Comparison of ENCODE assay signal across 36 cellular contexts in genomic region chr16:69233124-69233523, GRCh38.
"Had no signal": no experiment of that assay in that cellular context is flagged by ENCODE, and none has a peak within 500 bp of the region (broad histone marks: within the 10 kb centered on the region; RNA-seq: fewer than 3 reads in every experiment).

No MANE protein-coding gene starts in this region.

- H3K4me3 ChIP-seq: adrenal gland, body of pancreas, breast epithelium had no signal

- H3K36me3 Mint-ChIP-seq: activated CD8-positive, alpha-beta memory T cell treated with anti-CD3 and anti-CD28 coated beads, Interleukin-2, amount 10 ng/mL, durations not matched to agents 7 days and 5 days; activated naive CD4-positive, alpha-beta T cell treated with anti-CD3 and anti-CD28 coated beads, Interleukin-2, amount 50 U/mL, for 72 hours; activated naive CD8-positive, alpha-beta T cell treated with anti-CD3 and anti-CD28 coated beads for 36 hours; WTC11 had no signal

- H3K27ac Mint-ChIP-seq: activated CD4-positive, alpha-beta memory T cell treated with anti-CD3 and anti-CD28 coated beads, Interleukin-2, amount 10 ng/mL, durations not matched to agents 7 days and 5 days; activated CD4-positive, alpha-beta T cell treated with anti-CD3 and anti-CD28 coated beads for 36 hours; activated CD4-positive, alpha-beta T cell treated with anti-CD3 and anti-CD28 coated beads, Interleukin-2, amount 10 ng/mL, durations not matched to agents 7 days and 5 days; activated CD8-positive, alpha-beta memory T cell treated with anti-CD3 and anti-CD28 coated beads, Interleukin-2, amount 10 ng/mL, durations not matched to agents 7 days and 5 days; activated CD8-positive, alpha-beta T cell treated with anti-CD3 and anti-CD28 coated beads, Interleukin-2, amount 10 ng/mL, durations not matched to agents 7 days and 5 days; activated naive CD4-positive, alpha-beta T cell treated with anti-CD3 and anti-CD28 coated beads for 36 hours; activated naive CD4-positive, alpha-beta T cell treated with anti-CD3 and anti-CD28 coated beads, Interleukin-2, amount 50 U/mL, for 72 hours; activated naive CD8-positive, alpha-beta T cell treated with anti-CD3 and anti-CD28 coated beads for 36 hours; activated T-cell treated with anti-CD3 and anti-CD28 coated beads, Interleukin-2, amount 50 U/mL, for 24 hours; T-cell; T-helper 2 cell treated with Interferon-gamma antibody and Interleukin-4, amounts not matched to agents 5 μg/mL and 100 μg/mL, for 36 hours; WTC11 had no signal

- H3K27me3 ChIP-seq: adrenal gland, body of pancreas, brain microvascular endothelial cell, breast epithelium had no signal

- H3K36me3 ChIP-seq: adrenal gland, brain microvascular endothelial cell, breast epithelium, WERI-Rb-1 had no signal

- H3K4me1 ChIP-seq: breast epithelium had no signal

- FAIRE-seq: astrocyte, TTC549 had no signal

- ATAC-seq: activated CD4-positive, alpha-beta T cell treated with anti-CD3 and anti-CD28 coated beads for 36 hours; activated CD4-positive, CD25-positive, alpha-beta regulatory T cell treated with anti-CD3 and anti-CD28 coated beads, Interleukin-2, amount 50 U/mL, for 24 hours; activated CD8-positive, alpha-beta memory T cell treated with anti-CD3 and anti-CD28 coated beads, Interleukin-2, amount 10 ng/mL, durations not matched to agents 7 days and 5 days; activated CD8-positive, alpha-beta T cell treated with anti-CD3 and anti-CD28 coated beads, Interleukin-2, amount 10 ng/mL, durations not matched to agents 7 days and 5 days; activated naive CD4-positive, alpha-beta T cell treated with anti-CD3 and anti-CD28 coated beads, Interleukin-2, amount 50 U/mL, for 72 hours; body of pancreas; T-cell; WTC11 had no signal

- H3K4me3 Mint-ChIP-seq: activated CD4-positive, alpha-beta memory T cell treated with anti-CD3 and anti-CD28 coated beads, Interleukin-2, amount 10 ng/mL, durations not matched to agents 7 days and 5 days; activated CD4-positive, alpha-beta T cell treated with anti-CD3 and anti-CD28 coated beads for 36 hours; activated CD4-positive, alpha-beta T cell treated with anti-CD3 and anti-CD28 coated beads, Interleukin-2, amount 10 ng/mL, durations not matched to agents 7 days and 5 days; activated CD8-positive, alpha-beta memory T cell treated with anti-CD3 and anti-CD28 coated beads, Interleukin-2, amount 10 ng/mL, durations not matched to agents 7 days and 5 days; activated CD8-positive, alpha-beta T cell treated with anti-CD3 and anti-CD28 coated beads, Interleukin-2, amount 10 ng/mL, durations not matched to agents 7 days and 5 days; activated naive CD4-positive, alpha-beta T cell treated with anti-CD3 and anti-CD28 coated beads for 36 hours; activated naive CD8-positive, alpha-beta T cell treated with anti-CD3 and anti-CD28 coated beads for 36 hours; activated T-cell treated with anti-CD3 and anti-CD28 coated beads, Interleukin-2, amount 50 U/mL, for 24 hours; T-cell; T-helper 2 cell treated with Interferon-gamma antibody and Interleukin-4, amounts not matched to agents 5 μg/mL and 100 μg/mL, for 36 hours; WTC11 had no signal

- H3K9me3 ChIP-seq: adrenal gland, body of pancreas, breast epithelium had no signal

- H3K27me3 Mint-ChIP-seq: activated CD4-positive, alpha-beta memory T cell treated with anti-CD3 and anti-CD28 coated beads, Interleukin-2, amount 10 ng/mL, durations not matched to agents 7 days and 5 days; activated CD4-positive, alpha-beta T cell treated with anti-CD3 and anti-CD28 coated beads for 36 hours; activated CD4-positive, alpha-beta T cell treated with anti-CD3 and anti-CD28 coated beads, Interleukin-2, amount 10 ng/mL, durations not matched to agents 7 days and 5 days; activated CD8-positive, alpha-beta memory T cell treated with anti-CD3 and anti-CD28 coated beads, Interleukin-2, amount 10 ng/mL, durations not matched to agents 7 days and 5 days; activated naive CD8-positive, alpha-beta T cell treated with anti-CD3 and anti-CD28 coated beads for 36 hours; activated T-cell treated with anti-CD3 and anti-CD28 coated beads, Interleukin-2, amount 50 U/mL, for 24 hours; T-cell had no signal

- H3K4me1 Mint-ChIP-seq: activated CD4-positive, alpha-beta memory T cell treated with anti-CD3 and anti-CD28 coated beads, Interleukin-2, amount 10 ng/mL, durations not matched to agents 7 days and 5 days; activated CD4-positive, alpha-beta T cell treated with anti-CD3 and anti-CD28 coated beads for 36 hours; activated CD4-positive, alpha-beta T cell treated with anti-CD3 and anti-CD28 coated beads, Interleukin-2, amount 10 ng/mL, durations not matched to agents 7 days and 5 days; activated naive CD8-positive, alpha-beta T cell treated with anti-CD3 and anti-CD28 coated beads for 36 hours; WTC11 had no signal

- DNase-seq: activated CD4-positive, alpha-beta memory T cell treated with anti-CD3 and anti-CD28 coated beads, Interleukin-2, amount 10 ng/mL, durations not matched to agents 7 days and 5 days; activated CD4-positive, alpha-beta T cell treated with anti-CD3 and anti-CD28 coated beads for 1 hour; activated CD4-positive, alpha-beta T cell treated with anti-CD3 and anti-CD28 coated beads for 36 hours; activated CD4-positive, alpha-beta T cell treated with anti-CD3 and anti-CD28 coated beads for 48 hours; activated CD4-positive, alpha-beta T cell treated with anti-CD3 and anti-CD28 coated beads, Interleukin-2, amount 10 ng/mL, durations not matched to agents 7 days and 5 days; activated CD4-positive, alpha-beta T cell treated with anti-CD3 and anti-CD28 coated beads, Interleukin-2, amount 50 U/mL, for 48 hours; activated CD4-positive, CD25-positive, alpha-beta regulatory T cell; activated CD8-positive, alpha-beta memory T cell treated with anti-CD3 and anti-CD28 coated beads for 24 hours; activated CD8-positive, alpha-beta memory T cell treated with anti-CD3 and anti-CD28 coated beads, Interleukin-2, amount 10 ng/mL, durations not matched to agents 7 days and 5 days; activated CD8-positive, alpha-beta memory T cell treated with anti-CD3 and anti-CD28 coated beads, Interleukin-2, amount 50 U/mL, for 48 hours; activated CD8-positive, alpha-beta T cell treated with anti-CD3 and anti-CD28 coated beads, Interleukin-2, amount 10 ng/mL, durations not matched to agents 7 days and 5 days; activated effector memory CD4-positive, alpha-beta T cell treated with anti-CD3 and anti-CD28 coated beads, Interleukin-2, amount 50 U/mL, for 16 hours; activated gamma-delta T cell treated with Interleukin-2 at 50 U/mL for 16 hours; activated naive CD4-positive, alpha-beta T cell; activated naive CD4-positive, alpha-beta T cell treated with anti-CD3 and anti-CD28 coated beads for 36 hours; activated naive CD4-positive, alpha-beta T cell treated with anti-CD3 and anti-CD28 coated beads, Interleukin-2, amount 50 U/mL, for 16 hours; activated naive CD8-positive, alpha-beta T cell treated with anti-CD3 and anti-CD28 coated beads for 36 hours; activated T-cell treated with anti-CD3 and anti-CD28 coated beads, Interleukin-2, amount 50 U/mL, for 24 hours; activated T-cell treated with anti-CD3 and anti-CD28 coated beads, Interleukin-2, amount 50 U/mL, for 48 hours; adrenal gland; amniotic stem cell; aorta; body of pancreas; brain microvascular endothelial cell; central memory CD4-positive, alpha-beta T cell; T-cell; T-helper 2 cell; T-helper 9 cell; WERI-Rb-1 had no signal

- H3K27ac ChIP-seq: adrenal gland, body of pancreas, brain microvascular endothelial cell, breast epithelium, WERI-Rb-1 had no signal
